In genomic region chr4:19455196-19455595, GRCh38 we compare ENCODE assay signal across 2 cellular contexts.
TF ChIP-seq lines count a peak whose summit lies in the region.

No MANE protein-coding gene starts in this region.

TF ChIP-seq in IMR-90, 13 proteins besides CTCF, POLR2A, EP300 and RAD21:
- TF ChIP-seq CHD1 (IDR thresholded peaks at IDR 0.05; ENCODE audit: low read depth, low read length) (no peak), BHLHE40 (IDR thresholded peaks at IDR 0.05; ENCODE audit: low read depth, low read length) (no peak), NFE2L2 (IDR thresholded peaks at IDR 0.05; ENCODE audit: low read depth, low read length) (no peak), MAFK (IDR thresholded peaks at IDR 0.05; ENCODE audit: low read depth, low read length) (no peak), CEBPB (IDR thresholded peaks at IDR 0.05; ENCODE audit: low read depth, low read length) (no peak), ELK1 (IDR thresholded peaks at IDR 0.05; ENCODE audit: borderline replicate concordance, low read depth, low read length) (no peak), SMC3 (IDR thresholded peaks at IDR 0.05; ENCODE audit: low read depth, low read length) (no peak), MAZ (IDR thresholded peaks at IDR 0.05; ENCODE audit: borderline replicate concordance, low read depth, low read length) (no peak), RCOR1 (IDR thresholded peaks at IDR 0.05; ENCODE audit: insufficient replicate concordance, low read length) (no peak), USF2 (IDR thresholded peaks at IDR 0.05; ENCODE audit: low read depth, low read length) (no peak), FOS (IDR thresholded peaks at IDR 0.05; ENCODE audit: low read depth, low read length) (no peak), MXI1 (IDR thresholded peaks at IDR 0.05; ENCODE audit: borderline replicate concordance, low read depth, low read length) (no peak), RFX5 (IDR thresholded peaks at IDR 0.05; ENCODE audit: low read depth, low read length) (no peak)

TF ChIP-seq in K562, 482 proteins besides CTCF, POLR2A, EP300 and RAD21:
- no peak for TF ChIP-seq ZNF354B (CRISPR knock-in tag; IDR thresholded peaks at IDR 0.05)
- peak; percentile 46 to 91 (median 55); a peak in 2 of 6 replicates for TF ChIP-seq ZBTB11 (CRISPR knock-in tag; IDR thresholded peaks at IDR 0.05)
